2 cellular contexts compared by ENCODE assay signal in genomic region chr19:7856679-7857663, GRCh38.
TF ChIP-seq lines count a peak whose summit lies in the region.

No MANE protein-coding gene starts in this region.

TF ChIP-seq in IMR-90, 13 proteins besides CTCF, POLR2A, EP300 and RAD21:
- no peak for TF ChIP-seq RCOR1 (IDR thresholded peaks at IDR 0.05; ENCODE audit: insufficient replicate concordance, low read length)
- TF ChIP-seq BHLHE40 (IDR thresholded peaks at IDR 0.05; ENCODE audit: low read depth, low read length) = no peak

TF ChIP-seq in HepG2, 621 proteins besides CTCF, POLR2A, EP300 and RAD21:
- TF ChIP-seq ZNF850 (CRISPR knock-in tag; conservative IDR thresholded peaks at IDR 0.05) = no peak
- no peak for TF ChIP-seq REST (IDR thresholded peaks at IDR 0.05; ENCODE audit: borderline replicate concordance in 1 of 2, low read depth in 1 of 2, low read length in 2 of 2)
- TF ChIP-seq ZNF773 (CRISPR knock-in tag; IDR thresholded peaks at IDR 0.05; ENCODE audit: borderline replicate concordance) = no peak
- TF ChIP-seq DNMT1 (CRISPR knock-in tag; IDR thresholded peaks at IDR 0.05) = no peak
- no peak for TF ChIP-seq REPIN1 (CRISPR knock-in tag; IDR thresholded peaks at IDR 0.05; ENCODE audit: borderline replicate concordance, low read depth)
- no peak for TF ChIP-seq BCLAF1 (IDR thresholded peaks at IDR 0.05)
- TF ChIP-seq ARHGAP35 (CRISPR knock-in tag; IDR thresholded peaks at IDR 0.05; ENCODE audit: borderline replicate concordance) = no peak
